ENCODE assay signal across 8 cellular contexts in genomic region chr12:96401061-96401871, GRCh38. TPM values are rescaled to one million over a fixed set of nuclear protein-coding genes. Genes with fewer than 3 reads are reported as not detected.
DNase-seq lines count a peak whose midpoint lies in the region; ATAC-seq and TF ChIP-seq lines count a peak whose summit lies in the region.

No MANE protein-coding gene starts in this region.

- no peak for TF ChIP-seq EP300 in sigmoid colon (IDR thresholded peaks at IDR 0.05)

- H3K4me1 ChIP-seq in HUES64 (ENCODE audit: insufficient read depth, low read length) = peaks cover 45% of the 10 kb centered on the region
- H3K4me1 ChIP-seq in hepatocyte (ENCODE audit: insufficient read depth) = peaks cover 14% of the 10 kb centered on the region
- H3K4me1 ChIP-seq in sigmoid colon = peaks cover 0 to 28% (median 17%) of the 10 kb centered on the region in 4 donors

- in situ Hi-C loops in astrocyte of the cerebellum (cut with HindIII; ENCODE audit: low sequenced_read_pairs) = loop anchor here (5.0 kb wide), 1 partner anchor 101 kb away; no protein-coding TSS in a partner anchor

- peak overlapping the region; percentile 86 for H3K4me2 ChIP-seq in hepatocyte

- H3K27me3 ChIP-seq in HUES64 (ENCODE audit: insufficient read depth, low read length) (no peaks in the 10 kb centered on the region), hepatocyte (no peaks in the 10 kb centered on the region), sigmoid colon (no peaks in the 10 kb centered on the region)

- ATAC-seq in GM19438 (IDR thresholded peaks at IDR 0.05; ENCODE audit: low read depth, unreplicated experiment) = peak; percentile 21
- no peak for ATAC-seq in GM18520 (IDR thresholded peaks at IDR 0.05; ENCODE audit: unreplicated experiment)

- H3K36me3 ChIP-seq in HUES64 (ENCODE audit: insufficient read depth, low read length) (no peaks in the 10 kb centered on the region), hepatocyte (replicated peaks; ENCODE audit: insufficient read depth, low read depth) (no peaks in the 10 kb centered on the region), sigmoid colon (no peaks in the 10 kb centered on the region)

- H3K4me3 ChIP-seq in HUES64 (ENCODE audit: low read length) = peak overlapping the region; percentile 77
- peak overlapping the region; percentile 88 for H3K4me3 ChIP-seq in astrocyte of the cerebellum (ENCODE audit: low read depth, low read length)
- peak overlapping the region; percentile 95 for H3K4me3 ChIP-seq in hepatocyte
- peak overlapping the region; percentile 41 to 93 (median 84) for H3K4me3 ChIP-seq in sigmoid colon

- TF ChIP-seq POLR2A in sigmoid colon (IDR thresholded peaks at IDR 0.05) = no peak

- H3K9me3 ChIP-seq in HUES64 (ENCODE audit: insufficient read depth, low read depth, low read length) = no peaks in the 10 kb centered on the region
- no peaks in the 10 kb centered on the region for H3K9me3 ChIP-seq in hepatocyte (ENCODE audit: low read depth)
- no peaks in the 10 kb centered on the region for H3K9me3 ChIP-seq in sigmoid colon

- H3K79me2 ChIP-seq in hepatocyte = peaks cover 30% of the 10 kb centered on the region

- no peak overlapping the region for H3K9ac ChIP-seq in HUES64 (ENCODE audit: low read depth, low read length)

- peak overlapping the region; percentile 49 for H2AFZ ChIP-seq in hepatocyte

- TF ChIP-seq CTCF in astrocyte of the cerebellum (IDR thresholded peaks at IDR 0.05; ENCODE audit: low read depth, low read length, missing control alignments) (peak; percentile 36), hepatocyte (IDR thresholded peaks at IDR 0.05; ENCODE audit: poor library complexity) (peak; percentile 54), sigmoid colon (IDR thresholded peaks at IDR 0.05) (peak; percentile 35 to 50 (median 40))

- intact Hi-C loops in sigmoid colon (cut with DNase I) = loop anchor here (1.0 to 10.0 kb wide), 5 partner anchors 88 to 366 kb away; partner anchors contain the start of genes CFAP54 and LTA4H

- no peaks in the 10 kb centered on the region for H3K9me2 ChIP-seq in hepatocyte (replicated peaks; ENCODE audit: insufficient read depth)

- 21% methylated on average over 18 of the region's 19 CpGs for WGBS in HUES64
- WGBS in hepatocyte (ENCODE audit: low lambda C conversion rate, missing lambda C conversion rate) = 11% methylated on average over 19 of the region's 19 CpGs
- WGBS in sigmoid colon, 2 donors = 2 to 11% methylated on average over 19 of the region's 19 CpGs

- H3K27ac ChIP-seq in HUES64 (ENCODE audit: low read depth, low read length) (peak overlapping the region; percentile 7; the same call in 1 of the 2 replicates), hepatocyte (peak overlapping the region; percentile 99), sigmoid colon (peak overlapping the region; percentile 97 to 100 (median 99))

- peaks cover 27% of the 10 kb centered on the region for H4K20me1 ChIP-seq in hepatocyte (ENCODE audit: insufficient read depth, poor library complexity, severe bottlenecking)

- DNase-seq in COR-L47 (lab: John Stamatoyannopoulos, UW) = peak; percentile 9
- peak; percentile 33 for DNase-seq in SIG-M5 (lab: John Stamatoyannopoulos, UW)
- DNase-seq in astrocyte of the cerebellum (ENCODE audit: low read depth) = peak; percentile 71
- peak; percentile 67 for DNase-seq in hepatocyte (ENCODE audit: low spot score)
- no peak for DNase-seq in sigmoid colon

RNA-seq across cellular contexts. Expression of gene CDK17, which starts 1.0 kb away (rescaled TPM):
- 16.2 TPM for polyA plus RNA-seq in HUES64 (2013, experiment 1 of 2)
- polyA plus RNA-seq in HUES64 (2013, experiment 2 of 2) = 16.5 TPM
- total RNA-seq in hepatocyte (33.1 and 33.5 TPM in 2 replicates), sigmoid colon (100 to 1,000 TPM in 1 of 4 donors, 10 to 100 TPM in 3; 63.2 to 117 (median 82.0) TPM)
- polyA plus RNA-seq in hepatocyte (10.6 and 13.8 TPM in 2 replicates), sigmoid colon (1 to 10 TPM; 4.6 to 9.6 (median 9.4) TPM)

Comparison
In these comparisons a context has a peak if more than half of its experiments do, and no peak if none do; other contexts are left out.
1. H3K27ac ChIP-seq: peak in every context shown above with its lines; median percentile 99 in hepatocyte; 99 in sigmoid colon; 7 in HUES64.